In the genomic region with DNA sequence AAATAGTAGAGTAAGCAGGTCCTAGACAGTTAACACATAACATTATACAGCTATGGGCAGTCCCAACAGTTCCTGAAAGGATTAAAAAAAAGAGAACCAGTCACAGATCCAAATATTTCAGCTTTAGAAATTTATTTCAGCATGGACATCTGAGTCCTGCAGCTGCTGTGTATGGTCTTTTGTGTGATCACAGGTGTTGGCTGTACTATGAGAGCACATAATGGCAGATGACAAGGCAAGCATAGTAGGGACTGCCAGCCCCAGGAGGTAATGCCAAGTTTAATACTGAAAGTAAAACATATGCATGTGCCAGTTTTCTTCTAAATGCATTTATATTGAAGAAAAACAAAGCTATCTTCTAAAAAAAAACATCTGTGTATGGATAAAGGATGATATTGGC, we compare ENCODE assay signal across 28 cellular contexts.
"Had no signal": no experiment of that assay in that cellular context is flagged by ENCODE, and none has a peak within 500 bp of the region (broad histone marks: within the 10 kb centered on the region; RNA-seq: fewer than 3 reads in every experiment).

No MANE protein-coding gene starts in this region.

- H3K27ac ChIP-seq: adrenal gland, gastrocnemius medialis, left lung, right atrium auricular region, stomach, thyroid gland, upper lobe of right lung, WERI-Rb-1 had no signal

- H3K4me2 ChIP-seq: smooth muscle cell had no signal

- H3K4me1 ChIP-seq: adrenal gland, left lung, right atrium auricular region, stomach, thyroid gland, upper lobe of right lung had no signal

- DNase-seq: activated CD4-positive, alpha-beta memory T cell treated with anti-CD3 and anti-CD28 coated beads for 36 hours; activated CD4-positive, alpha-beta T cell treated with anti-CD3 and anti-CD28 coated beads, Interleukin-2, amount 10 ng/mL, durations not matched to agents 24 days and 14 days; activated CD4-positive, CD25-positive, alpha-beta regulatory T cell treated with anti-CD3 and anti-CD28 coated beads, Interleukin-2, amount 50 U/mL, for 72 hours; activated CD8-positive, alpha-beta memory T cell treated with anti-CD3 and anti-CD28 coated beads, Interleukin-2, amount 50 U/mL, for 4 hours; activated effector memory CD4-positive, alpha-beta T cell treated with anti-CD3 and anti-CD28 coated beads, Interleukin-2, amount 50 U/mL, for 16 hours; activated naive CD4-positive, alpha-beta T cell treated with anti-CD3 and anti-CD28 coated beads for 36 hours; activated naive CD8-positive, alpha-beta T cell treated with anti-CD3 and anti-CD28 coated beads for 36 hours; activated T-cell treated with anti-CD3 and anti-CD28 coated beads, Interleukin-2, amount 50 U/mL, for 1 hour; adrenal gland; aorta; cortex of kidney; effector memory CD8-positive, alpha-beta T cell; erythroblast; gastrocnemius medialis; glutamatergic neuron; left lung; mesendoderm; natural killer cell; stimulated activated CD4-positive, alpha-beta T cell treated with anti-CD3 and anti-CD28 coated beads, Interleukin-1b, Interleukin-23, amount 100 ng/mL, for 48 hours; stimulated activated CD4-positive, alpha-beta T cell treated with anti-CD3 and anti-CD28 coated beads, Interleukin-4, amount 100 ng/mL, for 4 hours; stimulated activated naive B cell treated with anti-CD40 and anti-IgM and Interleukin-4, amounts not matched to agents 10 μg/mL and 1 μg/mL and 100 μg/mL, for 72 hours; stomach; thyroid gland; upper lobe of right lung; WERI-Rb-1 had no signal

- H3K4me3 ChIP-seq: adrenal gland, gastrocnemius medialis, left lung, lung, right atrium auricular region, smooth muscle cell, stomach, thyroid gland, upper lobe of right lung had no signal

- H3K9me3 ChIP-seq: adrenal gland, gastrocnemius medialis, left lung, right atrium auricular region, stomach, thyroid gland, upper lobe of right lung had no signal

- H3K27me3 ChIP-seq: adrenal gland, gastrocnemius medialis, left lung, right atrium auricular region, stomach, thyroid gland, upper lobe of right lung had no signal

- H3K36me3 ChIP-seq: adrenal gland, gastrocnemius medialis, left lung, right atrium auricular region, stomach, thyroid gland, upper lobe of right lung, WERI-Rb-1 had no signal

- ATAC-seq: effector memory CD8-positive, alpha-beta T cell; gastrocnemius medialis; left lung; natural killer cell; stimulated activated naive B cell treated with anti-CD40 and anti-IgM and Interleukin-4, amounts not matched to agents 10 μg/mL and 1 μg/mL and 100 μg/mL, for 72 hours; upper lobe of right lung had no signal
